1 cellular context compared by ENCODE assay signal in genomic region chr2:67923696-67924095, GRCh38.
TF ChIP-seq lines count a peak whose summit lies in the region.

No MANE protein-coding gene starts in this region.

TF ChIP-seq in GM23338, 12 proteins besides CTCF, POLR2A, EP300 and RAD21 (continued from another document):
- no peak for TF ChIP-seq ETS1 (IDR thresholded peaks at IDR 0.05)
- no peak for TF ChIP-seq ZNF462 (CRISPR knock-in tag; IDR thresholded peaks at IDR 0.05)
